In genomic region chr5:30103056-30104020, GRCh38 we compare ENCODE assay signal across 26 cellular contexts.
DNase-seq lines count a peak whose midpoint lies in the region; ATAC-seq and TF ChIP-seq lines count a peak whose summit lies in the region.
"Had no signal": no experiment of that assay in that cellular context is flagged by ENCODE, and none has a peak within 500 bp of the region (broad histone marks: within the 10 kb centered on the region; RNA-seq: fewer than 3 reads in every experiment).

No MANE protein-coding gene starts in this region.

- CTCF ChIA-PET in PC-3 (lab: Charles Lee): interaction anchor here (0.6 to 1.0 kb wide), 3 partner anchors 63 to 323 kb away, joined by 3 to 5 read pairs (median 3); no protein-coding TSS in a partner anchor
- CTCF ChIA-PET in activated CD8-positive, alpha-beta T cell treated with anti-CD3 and anti-CD28 coated beads for 36 hours (lab: Charles Lee): no interaction called here

- H3K4me3 Mint-ChIP-seq in osteocyte (ENCODE audit: unreplicated experiment): peak overlapping the region; percentile 79
- H3K4me3 Mint-ChIP-seq in activated CD8-positive, alpha-beta T cell treated with anti-CD3 and anti-CD28 coated beads for 36 hours: no peak overlapping the region
- H3K4me3 Mint-ChIP-seq: activated CD4-positive, alpha-beta T cell treated with anti-CD3 and anti-CD28 coated beads, Interleukin-2, amount 10 ng/mL, durations not matched to agents 24 days and 14 days; activated T-cell treated with anti-CD3 and anti-CD28 coated beads, Interleukin-2, amount 50 U/mL, for 4 hours; CD14-positive monocyte; HFFc6; neural crest cell had no signal

- no peaks in the 10 kb centered on the region for H3K9me2 ChIP-seq in PC-3 (replicated peaks; ENCODE audit: low read length)

- no peaks in the 10 kb centered on the region for H3K27me3 Mint-ChIP-seq in osteocyte (ENCODE audit: unreplicated experiment)
- H3K27me3 Mint-ChIP-seq in activated CD8-positive, alpha-beta T cell treated with anti-CD3 and anti-CD28 coated beads for 36 hours: no peaks in the 10 kb centered on the region
- H3K27me3 Mint-ChIP-seq: activated CD4-positive, alpha-beta T cell treated with anti-CD3 and anti-CD28 coated beads, Interleukin-2, amount 10 ng/mL, durations not matched to agents 24 days and 14 days had no signal

- no peaks in the 10 kb centered on the region for H3K9me3 ChIP-seq in HAP-1
- H3K9me3 ChIP-seq in PC-3 (ENCODE audit: low read length): no peaks in the 10 kb centered on the region
- H3K9me3 ChIP-seq: transverse colon had no signal

- no peak overlapping the region for H3K4me3 ChIP-seq in HAP-1
- H3K4me3 ChIP-seq in PC-3 (ENCODE audit: low read length): peak overlapping the region; percentile 31; the same call in 1 of the 2 replicates
- peak overlapping the region in 1 of 2 donors; percentile 11 for H3K4me3 ChIP-seq in cardiac fibroblast (replicated peaks in 1 of 2; ENCODE audit: low read depth in 2 of 2, low read length in 2 of 2)
- no peak overlapping the region for H3K4me3 ChIP-seq in foreskin fibroblast (ENCODE audit: low read depth in 1 of 2, low read length in 2 of 2)
- H3K4me3 ChIP-seq: coronary artery, GM23248, hepatocyte, transverse colon had no signal

- intact Hi-C loops in PC-3 (cut with micrococcal nuclease): loop anchor here (5.0 to 10.0 kb wide), 2 partner anchors 219 to 251 kb away; no protein-coding TSS in a partner anchor
- intact Hi-C loops in activated CD8-positive, alpha-beta T cell treated with anti-CD3 and anti-CD28 coated beads for 36 hours (cut with micrococcal nuclease): no loop called here

- POLR2A ChIA-PET in PC-3 (lab: Charles Lee; ENCODE audit: unreplicated experiment): interaction anchor here (0.6 kb wide), 1 partner anchor 14 kb away, joined by 4 read pairs; no protein-coding TSS in a partner anchor
- POLR2A ChIA-PET in activated CD8-positive, alpha-beta T cell treated with anti-CD3 and anti-CD28 coated beads for 36 hours (lab: Charles Lee): no interaction called here

- H3K9me3 Mint-ChIP-seq in osteocyte (ENCODE audit: unreplicated experiment): peaks cover 12% of the 10 kb centered on the region
- peaks cover 13% of the 10 kb centered on the region for H3K9me3 Mint-ChIP-seq in activated CD8-positive, alpha-beta T cell treated with anti-CD3 and anti-CD28 coated beads for 36 hours
- H3K9me3 Mint-ChIP-seq: activated CD4-positive, alpha-beta T cell treated with anti-CD3 and anti-CD28 coated beads, Interleukin-2, amount 10 ng/mL, durations not matched to agents 24 days and 14 days; neural crest cell had no signal

- H3K27me3 ChIP-seq in HAP-1 (ENCODE audit: low read depth) (no peaks in the 10 kb centered on the region), PC-3 (ENCODE audit: low read length) (no peaks in the 10 kb centered on the region)
- H3K27me3 ChIP-seq: hepatocyte, transverse colon had no signal

- H2AFZ ChIP-seq in PC-3 (ENCODE audit: low read length): peak overlapping the region; percentile 11
- H2AFZ ChIP-seq: GM23248, hepatocyte, parathyroid adenoma had no signal

- peak overlapping the region; percentile 93 for H3K27ac ChIP-seq in PC-3 (ENCODE audit: low read length)
- H3K27ac ChIP-seq: coronary artery, GM23248, hepatocyte, parathyroid adenoma, transverse colon, WERI-Rb-1 had no signal

- peak overlapping the region; percentile 99 for H3K27ac Mint-ChIP-seq in osteocyte (ENCODE audit: unreplicated experiment)
- no peak overlapping the region for H3K27ac Mint-ChIP-seq in activated CD8-positive, alpha-beta T cell treated with anti-CD3 and anti-CD28 coated beads for 36 hours
- H3K27ac Mint-ChIP-seq: activated CD4-positive, alpha-beta T cell treated with anti-CD3 and anti-CD28 coated beads, Interleukin-2, amount 10 ng/mL, durations not matched to agents 24 days and 14 days; CD14-positive monocyte; HFFc6 had no signal

- ATAC-seq in PC-3: peak; percentile 53
- no peak for ATAC-seq in activated CD8-positive, alpha-beta T cell treated with anti-CD3 and anti-CD28 coated beads for 36 hours
- ATAC-seq: activated T-cell treated with anti-CD3 and anti-CD28 coated beads, Interleukin-2, amount 50 U/mL, for 4 hours had no signal

- H3K9ac ChIP-seq in PC-3 (ENCODE audit: low read length): peak overlapping the region; percentile 72
- H3K9ac ChIP-seq: GM23248, parathyroid adenoma had no signal

- H3K79me2 ChIP-seq in PC-3 (ENCODE audit: low read length): no peaks in the 10 kb centered on the region
- H3K79me2 ChIP-seq: hepatocyte, parathyroid adenoma had no signal

- H3K4me1 Mint-ChIP-seq in osteocyte (ENCODE audit: unreplicated experiment): peaks cover 72% of the 10 kb centered on the region
- no peaks in the 10 kb centered on the region for H3K4me1 Mint-ChIP-seq in activated CD8-positive, alpha-beta T cell treated with anti-CD3 and anti-CD28 coated beads for 36 hours (ENCODE audit: low read depth)
- H3K4me1 Mint-ChIP-seq: activated CD4-positive, alpha-beta T cell treated with anti-CD3 and anti-CD28 coated beads, Interleukin-2, amount 10 ng/mL, durations not matched to agents 24 days and 14 days; CD14-positive monocyte had no signal

- no peaks in the 10 kb centered on the region for H4K20me1 ChIP-seq in PC-3 (ENCODE audit: low read length)

- TF ChIP-seq CTCF in PC-3 (conservative IDR thresholded peaks at IDR 0.05; ENCODE audit: low read depth, low read length) (no peak; the same call in 1 of the 2 replicates), cardiac fibroblast (IDR thresholded peaks at IDR 0.05; ENCODE audit: low read depth, low read length) (no peak), osteocyte (IDR thresholded peaks at IDR 0.05) (peak; percentile 31), foreskin fibroblast (IDR thresholded peaks at IDR 0.05; ENCODE audit: low read depth, low read length) (no peak)
- TF ChIP-seq CTCF in activated CD8-positive, alpha-beta T cell treated with anti-CD3 and anti-CD28 coated beads for 36 hours (IDR thresholded peaks at IDR 0.05): no peak

- H3K4me2 ChIP-seq in PC-3 (ENCODE audit: low read length): peak overlapping the region; percentile 68
- H3K4me2 ChIP-seq: hepatocyte had no signal

- no TSS peak for BruUV-seq in PC-3 (replicated peaks; lab: Mats Ljungman, UMichigan)

- H3F3A ChIP-seq in PC-3 (ENCODE audit: low read length, unreplicated experiment): peaks cover 6% of the 10 kb centered on the region

- in situ Hi-C loops in HAP-1 (cut with MboI; ENCODE audit: low sequenced_read_pairs): no loop called here

- H3K36me3 Mint-ChIP-seq in osteocyte (ENCODE audit: unreplicated experiment): peaks cover 16% of the 10 kb centered on the region
- no peaks in the 10 kb centered on the region for H3K36me3 Mint-ChIP-seq in activated CD8-positive, alpha-beta T cell treated with anti-CD3 and anti-CD28 coated beads for 36 hours (ENCODE audit: low read depth)
- H3K36me3 Mint-ChIP-seq: CD14-positive monocyte had no signal

- H3K4me1 ChIP-seq in HAP-1 (peaks cover 71% of the 10 kb centered on the region), PC-3 (ENCODE audit: insufficient read depth, low read length) (peaks cover 67% of the 10 kb centered on the region)
- H3K4me1 ChIP-seq: parathyroid adenoma, transverse colon had no signal

- no peaks in the 10 kb centered on the region for H3K36me3 ChIP-seq in HAP-1 (replicated peaks)
- no peaks in the 10 kb centered on the region for H3K36me3 ChIP-seq in PC-3 (ENCODE audit: low read depth, low read length)
- H3K36me3 ChIP-seq: transverse colon, WERI-Rb-1 had no signal

- DNase-seq in HAP-1 (ENCODE audit: low spot score in 2 of 2) (peak; percentile 41 to 92), PC-3 (peak; percentile 82), cardiac fibroblast (ENCODE audit: low read depth in 2 of 2) (peak; percentile 65 to 69), osteocyte (ENCODE audit: extremely low spot score, unreplicated experiment) (no peak), foreskin fibroblast (no peak), NCI-H146 treated with DMSO at 0.1 percent for 48 hours (lab: John Stamatoyannopoulos, UW; ENCODE audit: unreplicated experiment) (no peak)
- no peak for DNase-seq in activated CD8-positive, alpha-beta T cell treated with anti-CD3 and anti-CD28 coated beads for 36 hours
- DNase-seq: activated CD4-positive, alpha-beta T cell treated with anti-CD3 and anti-CD28 coated beads, Interleukin-2, amount 10 ng/mL, durations not matched to agents 24 days and 14 days; activated naive CD4-positive, alpha-beta T cell; activated T-cell treated with anti-CD3 and anti-CD28 coated beads, Interleukin-2, amount 50 U/mL, for 4 hours; effector memory CD4-positive, alpha-beta T cell; erythroblast; GM23248; HFFc6; IMR-90; NCI-H2029 treated with DMSO at 0.1 percent for 48 hours; NCI-H2227 treated with DMSO at 0.1 percent for 48 hours; NCI-H748 treated with DMSO at 0.1 percent for 48 hours; stimulated activated CD4-positive, alpha-beta T cell treated with anti-CD3 and anti-CD28 coated beads, Interleukin-2, amount 100 ng/mL, for 24 hours; transverse colon; WERI-Rb-1 had no signal

Comparison
In these comparisons a context has a peak if more than half of its experiments do, and no peak if none do; other contexts are left out.
1. DNase-seq: peak in HAP-1 (2 of 2), PC-3 (single experiment) and cardiac fibroblast (2 of 2); none in osteocyte (single experiment), activated CD8-positive, alpha-beta T cell treated with anti-CD3 and anti-CD28 coated beads for 36 hours (single experiment), foreskin fibroblast (0 of 2) and NCI-H146 treated with DMSO at 0.1 percent for 48 hours (single experiment).